In genomic region chr16:633336-634050, GRCh38 we compare ENCODE assay signal across 20 cellular contexts. TPM values are rescaled to one million over a fixed set of nuclear protein-coding genes. Genes with fewer than 3 reads are reported as not detected.
DNase-seq lines count a peak whose midpoint lies in the region; ATAC-seq and TF ChIP-seq lines count a peak whose summit lies in the region.
"Had no signal": no experiment of that assay in that cellular context is flagged by ENCODE, and none has a peak within 500 bp of the region (broad histone marks: within the 10 kb centered on the region; RNA-seq: fewer than 3 reads in every experiment).

No MANE protein-coding gene starts in this region.

- H3K9me3 ChIP-seq in spleen: no peaks in the 10 kb centered on the region

- 95 to 98% (median 96%) methylated on average over 36 to 74 of the region's 74 CpGs for WGBS in spleen, 5 donors

- DNase-seq in activated CD4-positive, alpha-beta memory T cell treated with anti-CD3 and anti-CD28 coated beads, Interleukin-2, amount 10 ng/mL, durations not matched to agents 7 days and 5 days: peak; percentile 14
- no peak for DNase-seq in activated CD4-positive, alpha-beta memory T cell treated with anti-CD3 and anti-CD28 coated beads for 36 hours
- DNase-seq in RWPE1 (ENCODE audit: low spot score) (no peak), left lobe of liver (ENCODE audit: low spot score) (peak; percentile 46), spleen (peak; percentile 81), foreskin melanocyte (no peak)
- DNase-seq: COR-L47, DMS 273 treated with DMSO at 0.1 percent for 48 hours, H9, KBM-7, NCI-H1105 treated with DMSO at 0.1 percent for 48 hours, NCI-H1694, NCI-H2081 treated with DMSO at 0.1 percent for 48 hours, NCI-H510A, NCI-H748 treated with DMSO at 0.1 percent for 48 hours, SHP77 treated with DMSO at 0.1 percent for 48 hours had no signal

- CTCF ChIA-PET in activated CD4-positive, alpha-beta memory T cell treated with anti-CD3 and anti-CD28 coated beads, Interleukin-2, amount 10 ng/mL, durations not matched to agents 7 days and 5 days (lab: Charles Lee): no interaction called here
- CTCF ChIA-PET in activated CD4-positive, alpha-beta memory T cell treated with anti-CD3 and anti-CD28 coated beads for 36 hours (lab: Charles Lee): no interaction called here
- CTCF ChIA-PET in RWPE1 (lab: Yijun Ruan, JAX): no interaction called here

- intact Hi-C loops in activated CD4-positive, alpha-beta memory T cell treated with anti-CD3 and anti-CD28 coated beads for 36 hours (cut with micrococcal nuclease): no loop called here
- intact Hi-C loops in spleen (cut with DNase I; ENCODE audit: low total_unique reads): no loop called here

- TF ChIP-seq POLR2A in spleen (IDR thresholded peaks at IDR 0.05): no peak

- no peak overlapping the region for H3K4me3 Mint-ChIP-seq in activated CD4-positive, alpha-beta memory T cell treated with anti-CD3 and anti-CD28 coated beads, Interleukin-2, amount 10 ng/mL, durations not matched to agents 7 days and 5 days
- H3K4me3 Mint-ChIP-seq in activated CD4-positive, alpha-beta memory T cell treated with anti-CD3 and anti-CD28 coated beads for 36 hours: no peak overlapping the region

- H3K27ac ChIP-seq in RWPE1 (peak overlapping the region; percentile 93; the same call in 1 of the 2 replicates), spleen (no peak overlapping the region)

- peaks cover 12% of the 10 kb centered on the region for H3K4me1 Mint-ChIP-seq in activated CD4-positive, alpha-beta memory T cell treated with anti-CD3 and anti-CD28 coated beads, Interleukin-2, amount 10 ng/mL, durations not matched to agents 7 days and 5 days
- peaks cover 5% of the 10 kb centered on the region for H3K4me1 Mint-ChIP-seq in activated CD4-positive, alpha-beta memory T cell treated with anti-CD3 and anti-CD28 coated beads for 36 hours (ENCODE audit: low read depth)

- peaks cover 6% of the 10 kb centered on the region for H3K36me3 Mint-ChIP-seq in activated CD4-positive, alpha-beta memory T cell treated with anti-CD3 and anti-CD28 coated beads, Interleukin-2, amount 10 ng/mL, durations not matched to agents 7 days and 5 days (ENCODE audit: low read depth)
- peaks cover 4% of the 10 kb centered on the region for H3K36me3 Mint-ChIP-seq in activated CD4-positive, alpha-beta memory T cell treated with anti-CD3 and anti-CD28 coated beads for 36 hours

- peaks cover 17 to 70% (median 48%) of the 10 kb centered on the region in 6 donors for H3K4me1 ChIP-seq in spleen

- no peaks in the 10 kb centered on the region for H3K27me3 Mint-ChIP-seq in activated CD4-positive, alpha-beta memory T cell treated with anti-CD3 and anti-CD28 coated beads, Interleukin-2, amount 10 ng/mL, durations not matched to agents 7 days and 5 days
- H3K27me3 Mint-ChIP-seq in activated CD4-positive, alpha-beta memory T cell treated with anti-CD3 and anti-CD28 coated beads for 36 hours: peaks cover 3% of the 10 kb centered on the region
- H3K27me3 Mint-ChIP-seq: B cell had no signal

- H3K9me3 Mint-ChIP-seq in activated CD4-positive, alpha-beta memory T cell treated with anti-CD3 and anti-CD28 coated beads, Interleukin-2, amount 10 ng/mL, durations not matched to agents 7 days and 5 days: no peaks in the 10 kb centered on the region
- H3K9me3 Mint-ChIP-seq in activated CD4-positive, alpha-beta memory T cell treated with anti-CD3 and anti-CD28 coated beads for 36 hours: no peaks in the 10 kb centered on the region

- H3K27ac Mint-ChIP-seq in activated CD4-positive, alpha-beta memory T cell treated with anti-CD3 and anti-CD28 coated beads, Interleukin-2, amount 10 ng/mL, durations not matched to agents 7 days and 5 days: no peak overlapping the region
- no peak overlapping the region for H3K27ac Mint-ChIP-seq in activated CD4-positive, alpha-beta memory T cell treated with anti-CD3 and anti-CD28 coated beads for 36 hours
- H3K27ac Mint-ChIP-seq: H9 had no signal

- ATAC-seq in left lobe of liver (no peak), HG03457 (IDR thresholded peaks at IDR 0.05; ENCODE audit: unreplicated experiment) (no peak), GM19324 (IDR thresholded peaks at IDR 0.05; ENCODE audit: low FRiP score, unreplicated experiment) (no peak)

- peaks cover 0 to 40% (median 22%) of the 10 kb centered on the region in 6 donors for H3K36me3 ChIP-seq in spleen

- POLR2A ChIA-PET in activated CD4-positive, alpha-beta memory T cell treated with anti-CD3 and anti-CD28 coated beads, Interleukin-2, amount 10 ng/mL, durations not matched to agents 7 days and 5 days (lab: Charles Lee): no interaction called here
- POLR2A ChIA-PET in activated CD4-positive, alpha-beta memory T cell treated with anti-CD3 and anti-CD28 coated beads for 36 hours (lab: Charles Lee): no interaction called here
- POLR2A ChIA-PET in RWPE1 (lab: Yijun Ruan, JAX; ENCODE audit: low non-redundant PET): no interaction called here

- H3K4me3 ChIP-seq in spleen: no peak overlapping the region

- H3K27me3 ChIP-seq in spleen (replicated peaks in 1 of 7): peaks cover 0 to 13% (median 0%) of the 10 kb centered on the region in 7 donors

- no peak for TF ChIP-seq CTCF in RWPE1 (conservative IDR thresholded peaks at IDR 0.05; ENCODE audit: low read depth)
- TF ChIP-seq CTCF in spleen (IDR thresholded peaks at IDR 0.05 in 8 of 11, conservative IDR thresholded peaks at IDR 0.05 in 3 of 11): no peak

RNA-seq across cellular contexts. Expression of gene METTL26, which starts 2.6 kb away (rescaled TPM):
- total RNA-seq in activated CD4-positive, alpha-beta memory T cell treated with anti-CD3 and anti-CD28 coated beads, Interleukin-2, amount 10 ng/mL, durations not matched to agents 7 days and 5 days: 10 to 100 TPM; 66.6 to 67.5 TPM
- 100 to 1,000 TPM; 113 to 117 TPM for total RNA-seq in activated CD4-positive, alpha-beta memory T cell treated with anti-CD3 and anti-CD28 coated beads for 36 hours
- 33.2 TPM for total RNA-seq in left lobe of liver
- 10 to 100 TPM; 39.6 to 78.4 (median 46.0) TPM for total RNA-seq in spleen
- polyA plus RNA-seq in spleen: 100 to 1,000 TPM; 114 to 165 (median 133) TPM

RNA-seq across cellular contexts. Expression of gene WFIKKN1, which starts 2.7 kb away (rescaled TPM):
- total RNA-seq in activated CD4-positive, alpha-beta memory T cell treated with anti-CD3 and anti-CD28 coated beads, Interleukin-2, amount 10 ng/mL, durations not matched to agents 7 days and 5 days: under 1 TPM; 0.10 to 0.13 TPM
- under 1 TPM; 0.05 to 0.07 TPM for total RNA-seq in activated CD4-positive, alpha-beta memory T cell treated with anti-CD3 and anti-CD28 coated beads for 36 hours
- 0.96 TPM for total RNA-seq in left lobe of liver
- total RNA-seq in spleen: 1 to 10 TPM in 3 of 7 donors, under 1 TPM in 4; 0.49 to 1.5 (median 0.95) TPM
- 1 to 10 TPM in 1 of 3 donors, under 1 TPM in 2; 0.15 to 1.8 (median 0.30) TPM for polyA plus RNA-seq in spleen
- total RNA-seq: A172 had no signal

RNA-seq across cellular contexts. Expression of gene MCRIP2, which starts 8.1 kb away (rescaled TPM):
- total RNA-seq in activated CD4-positive, alpha-beta memory T cell treated with anti-CD3 and anti-CD28 coated beads, Interleukin-2, amount 10 ng/mL, durations not matched to agents 7 days and 5 days: 10 to 100 TPM; 20.3 to 22.8 TPM
- total RNA-seq in activated CD4-positive, alpha-beta memory T cell treated with anti-CD3 and anti-CD28 coated beads for 36 hours: 10 to 100 TPM; 41.1 to 44.1 TPM
- total RNA-seq in left lobe of liver (101 TPM), spleen (10 to 100 TPM; 23.6 to 45.8 (median 36.1) TPM)
- polyA plus RNA-seq in spleen: 100 to 1,000 TPM in 1 of 3 donors, 10 to 100 TPM in 2; 56.5 to 106 (median 80.8) TPM

RNA-seq across cellular contexts. Expression of gene WDR90, which starts 15.7 kb away (rescaled TPM):
- total RNA-seq in activated CD4-positive, alpha-beta memory T cell treated with anti-CD3 and anti-CD28 coated beads, Interleukin-2, amount 10 ng/mL, durations not matched to agents 7 days and 5 days: 10 to 100 TPM; 58.0 to 58.4 TPM
- total RNA-seq in activated CD4-positive, alpha-beta memory T cell treated with anti-CD3 and anti-CD28 coated beads for 36 hours: 10 to 100 TPM; 52.8 to 58.2 TPM
- total RNA-seq in left lobe of liver (17.2 TPM), spleen (10 to 100 TPM in 6 of 7 donors, 1 to 10 TPM in 1; 7.9 to 30.2 (median 16.7) TPM)
- polyA plus RNA-seq in spleen: 10 to 100 TPM; 10.3 to 25.1 (median 22.1) TPM

RNA-seq across cellular contexts. Expression of gene RHOT2, which starts 34.4 kb away (rescaled TPM):
- total RNA-seq in activated CD4-positive, alpha-beta memory T cell treated with anti-CD3 and anti-CD28 coated beads, Interleukin-2, amount 10 ng/mL, durations not matched to agents 7 days and 5 days: 100 to 1,000 TPM; 140 to 141 TPM
- 100 to 1,000 TPM; 112 to 128 TPM for total RNA-seq in activated CD4-positive, alpha-beta memory T cell treated with anti-CD3 and anti-CD28 coated beads for 36 hours
- 57.9 TPM for total RNA-seq in left lobe of liver
- 100 to 1,000 TPM in 5 of 7 donors, 10 to 100 TPM in 2; 71.3 to 152 (median 131) TPM for total RNA-seq in spleen
- polyA plus RNA-seq in spleen: 100 to 1,000 TPM; 139 to 309 (median 245) TPM

Comparison
In these comparisons a context has a peak if more than half of its experiments do, and no peak if none do; other contexts are left out.
1. DNase-seq: peak in activated CD4-positive, alpha-beta memory T cell treated with anti-CD3 and anti-CD28 coated beads, Interleukin-2, amount 10 ng/mL, durations not matched to agents 7 days and 5 days (single experiment), left lobe of liver (single experiment) and spleen (single experiment); none in activated CD4-positive, alpha-beta memory T cell treated with anti-CD3 and anti-CD28 coated beads for 36 hours (single experiment), RWPE1 (single experiment) and foreskin melanocyte (single experiment).